ENCODE assay signal across 8 cellular contexts in the genomic region with DNA sequence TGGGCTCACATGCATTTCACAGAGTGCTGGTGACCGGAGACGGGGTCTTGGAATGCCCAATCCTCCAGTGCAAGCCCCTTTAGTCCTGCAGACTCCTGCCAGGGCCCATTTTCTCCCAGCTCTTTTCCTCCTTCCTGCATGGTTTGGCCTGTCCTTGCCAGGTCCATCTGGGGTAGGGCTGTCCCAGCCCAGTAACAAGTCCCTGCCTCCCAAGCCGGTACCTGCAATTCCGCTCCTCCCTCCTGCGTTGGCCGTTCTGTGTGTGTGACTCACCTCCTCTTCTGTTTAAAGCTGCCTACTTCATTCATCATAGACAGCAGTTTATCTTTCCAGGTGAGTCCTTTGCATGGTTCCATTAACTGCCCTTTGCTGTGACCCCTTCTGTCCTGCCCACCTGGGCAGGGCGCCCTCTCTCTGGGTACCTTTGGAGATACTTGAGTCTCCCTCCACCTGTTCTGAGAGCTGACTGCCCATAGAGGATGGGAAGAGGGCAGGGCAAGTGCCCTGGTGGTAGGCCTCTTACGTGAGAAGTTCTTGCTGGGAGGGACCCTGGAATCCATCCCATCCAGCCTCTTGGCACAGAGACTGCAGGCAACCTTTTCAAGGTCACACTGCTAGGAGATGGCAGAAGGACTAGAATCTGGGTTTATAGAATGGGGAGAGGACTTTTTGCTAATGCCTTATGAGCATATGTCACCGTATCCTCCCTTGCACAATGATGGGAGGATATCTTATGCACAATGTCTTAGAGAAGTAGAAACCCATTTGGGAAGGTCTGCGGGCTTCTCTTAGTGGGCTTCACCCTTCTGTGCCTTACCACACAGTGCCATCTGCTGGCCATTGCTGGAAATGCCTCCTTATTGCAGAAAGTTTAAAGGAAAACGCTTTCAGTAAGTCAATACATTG. TPM values are rescaled to one million over a fixed set of nuclear protein-coding genes. Genes with fewer than 3 reads are reported as not detected.
A peak's percentile ranks its signal among the peaks of the same experiment; 100 is the strongest.
DNase-seq lines count a peak whose midpoint lies in the region; ATAC-seq and TF ChIP-seq lines count a peak whose summit lies in the region.

No MANE protein-coding gene starts in this region.

- no peak overlapping the region for H3K4me3 ChIP-seq in endodermal cell (ENCODE audit: low read length)

- H3K9me3 Mint-ChIP-seq in endodermal cell: no peaks in the 10 kb centered on the region

- peak in 13 of 14 donors; percentile 3 to 74 (median 44) for DNase-seq in C1 segment of cervical spinal cord (lab: John Stamatoyannopoulos, UW)
- peak; percentile 58 for DNase-seq in HEK293T (ENCODE audit: extremely low spot score)
- peak; percentile 64 for DNase-seq in NOMO-1 treated with DMSO at 0.1 percent for 48 hours (lab: John Stamatoyannopoulos, UW; ENCODE audit: unreplicated experiment)
- peak; percentile 70 to 75 for DNase-seq in activated CD8-positive, alpha-beta memory T cell treated with anti-CD3 and anti-CD28 coated beads for 4 hours (ENCODE audit: low read depth in 2 of 2)
- peak; percentile 97 for DNase-seq in endodermal cell
- DNase-seq in medulla oblongata (ENCODE audit: extremely low spot score): peak; percentile 92
- DNase-seq in stimulated activated CD8-positive, alpha-beta memory T cell treated with anti-CD3 and anti-CD28 coated beads, Interleukin-15, amount 100 ng/mL, for 4 hours (ENCODE audit: low read depth in 2 of 2): peak; percentile 43 to 74

- WGBS in endodermal cell (ENCODE audit: insufficient coverage in 1 of 2, insufficient read length in 1 of 2), 2 experiments: 72 to 79% methylated on average over 10 to 11 of the region's 11 CpGs

- H3K9ac ChIP-seq in endodermal cell (ENCODE audit: extremely low read depth, low read length, poor library complexity, severe bottlenecking): no peak overlapping the region

- POLR2A ChIA-PET in HEK293T (lab: Yijun Ruan, JAX): interaction anchor here (1.3 to 1.6 kb wide), 3 partner anchors 145 to 248 kb away, joined by 3 to 4 read pairs (median 4); partner anchors contain the start of gene KSR1

- H3K4me1 ChIP-seq in endodermal cell (ENCODE audit: control insufficient read depth, insufficient read depth, low read length): no peaks in the 10 kb centered on the region

- H3K36me3 Mint-ChIP-seq in endodermal cell (ENCODE audit: low read depth): peaks cover 34% of the 10 kb centered on the region

- peaks cover 4% of the 10 kb centered on the region for H3K4me1 Mint-ChIP-seq in endodermal cell

- no peaks in the 10 kb centered on the region for H3K27me3 ChIP-seq in endodermal cell (ENCODE audit: control insufficient read depth, insufficient read depth, low read length, poor library complexity, severe bottlenecking)

- ATAC-seq in HG02798 (IDR thresholded peaks at IDR 0.05; ENCODE audit: poor library complexity, unreplicated experiment): no peak

- no peak overlapping the region for H3K27ac Mint-ChIP-seq in endodermal cell

- peaks cover 18% of the 10 kb centered on the region for H3K36me3 ChIP-seq in endodermal cell (ENCODE audit: control insufficient read depth, insufficient read depth, low read length)

- no peaks in the 10 kb centered on the region for H3K27me3 Mint-ChIP-seq in endodermal cell (ENCODE audit: insufficient read depth)

- no peaks in the 10 kb centered on the region for H3K9me3 ChIP-seq in endodermal cell (ENCODE audit: control insufficient read depth, low read length)

- CTCF ChIA-PET in HEK293T (lab: Yijun Ruan, JAX): interaction anchor here (0.6 to 4.3 kb wide), 9 partner anchors 21 to 364 kb away, joined by 3 to 20 read pairs (median 5); no protein-coding TSS in a partner anchor

- no peak overlapping the region for H3K4me3 Mint-ChIP-seq in endodermal cell

- TF ChIP-seq CTCF in endodermal cell (conservative IDR thresholded peaks at IDR 0.05): peak; percentile 96

- H3K27ac ChIP-seq in endodermal cell (ENCODE audit: low read depth, low read length): no peak overlapping the region

TF ChIP-seq in HEK293T, 16 proteins besides CTCF, POLR2A, EP300 and RAD21:
- TF ChIP-seq PKNOX1 (IDR thresholded peaks at IDR 0.05) (no peak), SP1 (IDR thresholded peaks at IDR 0.05) (no peak), FOXK2 (IDR thresholded peaks at IDR 0.05) (no peak), CTBP1 (IDR thresholded peaks at IDR 0.05; ENCODE audit: borderline replicate concordance) (no peak), HDGF (IDR thresholded peaks at IDR 0.05; ENCODE audit: borderline replicate concordance) (no peak), LEF1 (IDR thresholded peaks at IDR 0.05; ENCODE audit: borderline replicate concordance) (no peak), NFRKB (IDR thresholded peaks at IDR 0.05) (no peak), BHLHE40 (IDR thresholded peaks at IDR 0.05; ENCODE audit: borderline replicate concordance) (no peak), FOXA1 (IDR thresholded peaks at IDR 0.05) (no peak)

RNA-seq across cellular contexts. Expression of gene LGALS9, which starts 29.7 kb away (rescaled TPM):
- 1 to 10 TPM; 1.6 to 2.9 TPM for total RNA-seq in endodermal cell
- 2.1 TPM for polyA plus RNA-seq in endodermal cell (2013, experiment 1 of 2)
- 2.1 TPM for polyA plus RNA-seq in endodermal cell (2013, experiment 2 of 2)

Comparison
In these comparisons a context has a peak if more than half of its experiments do, and no peak if none do; other contexts are left out.
1. DNase-seq: peak in every context shown above with its lines; median percentile 97 in endodermal cell; 92 in medulla oblongata; 72 in activated CD8-positive, alpha-beta memory T cell treated with anti-CD3 and anti-CD28 coated beads for 4 hours; 64 in NOMO-1 treated with DMSO at 0.1 percent for 48 hours; 58 in stimulated activated CD8-positive, alpha-beta memory T cell treated with anti-CD3 and anti-CD28 coated beads, Interleukin-15, amount 100 ng/mL, for 4 hours; 58 in HEK293T; 44 in C1 segment of cervical spinal cord.